14 cellular contexts compared by ENCODE assay signal in the genomic region with DNA sequence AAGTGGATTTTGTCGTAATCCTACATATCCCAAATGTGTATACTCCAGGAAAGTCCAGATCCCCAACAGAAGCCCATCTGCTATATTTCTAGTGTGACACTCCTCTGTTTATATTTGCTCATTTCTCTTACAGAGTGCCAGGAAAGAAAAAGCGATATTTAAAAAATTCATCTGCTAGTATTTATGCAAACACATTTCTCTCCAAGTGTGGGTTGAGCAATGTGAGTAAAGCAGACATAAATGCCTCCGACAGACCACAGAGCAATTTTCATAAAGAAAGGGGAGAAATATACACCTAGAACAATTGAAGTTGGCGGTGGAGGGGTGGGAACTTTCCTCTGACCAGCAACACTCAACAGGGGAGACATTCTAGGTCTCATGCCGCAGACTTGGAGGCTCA. TPM values are rescaled to one million over a fixed set of nuclear protein-coding genes. Genes with fewer than 3 reads are reported as not detected.
A peak's percentile ranks its signal among the peaks of the same experiment; 100 is the strongest.
DNase-seq lines count a peak whose midpoint lies in the region; ATAC-seq, FAIRE-seq and TF ChIP-seq lines count a peak whose summit lies in the region.
"Had no signal": no experiment of that assay in that cellular context is flagged by ENCODE, and none has a peak within 500 bp of the region (broad histone marks: within the 10 kb centered on the region; RNA-seq: fewer than 3 reads in every experiment).

No MANE protein-coding gene starts in this region.

- no peak overlapping the region for H3K4ac ChIP-seq in mesenchymal stem cell (ENCODE audit: low read depth in 1 of 2, low read length in 2 of 2)

- no peak overlapping the region for H2BK15ac ChIP-seq in mesenchymal stem cell (ENCODE audit: low read depth, poor library complexity, severe bottlenecking)

- H3K4me3 ChIP-seq in mesenchymal stem cell (ENCODE audit: insufficient read depth in 1 of 2, low read depth in 1 of 2, low read length in 2 of 2) (no peak overlapping the region), WERI-Rb-1 (ENCODE audit: low read depth, low read length) (no peak overlapping the region), mucosa of descending colon (no peak overlapping the region)
- H3K4me3 ChIP-seq: MG63 had no signal

- no peak overlapping the region for H2AK5ac ChIP-seq in mesenchymal stem cell (ENCODE audit: low read length, severe bottlenecking)

- H2BK120ac ChIP-seq in mesenchymal stem cell (ENCODE audit: low read depth, low read length), result no peak overlapping the region

- no peak overlapping the region for H3K9ac ChIP-seq in mesenchymal stem cell (ENCODE audit: low read length)
- H3K9ac ChIP-seq: SK-N-SH had no signal

- WGBS in mesenchymal stem cell, result 67% methylated on average over 3 of the region's 5 CpGs

- H3K4me2 ChIP-seq in mesenchymal stem cell (ENCODE audit: low read length, poor library complexity, severe bottlenecking), result no peak overlapping the region
- H3K4me2 ChIP-seq: SK-N-SH had no signal

- H3K27me3 ChIP-seq in mesenchymal stem cell (ENCODE audit: control insufficient read depth in 1 of 2, insufficient read depth in 1 of 2, low read length in 2 of 2) (no peaks in the 10 kb centered on the region), WERI-Rb-1 (ENCODE audit: insufficient read depth, low read depth, severe bottlenecking) (no peaks in the 10 kb centered on the region)
- H3K27me3 ChIP-seq: MG63 had no signal

- H2BK5ac ChIP-seq in mesenchymal stem cell (ENCODE audit: low read depth, low read length, poor library complexity, severe bottlenecking), result no peak overlapping the region

- intact Hi-C loops in mucosa of descending colon (cut with DNase I, micrococcal nuclease), result no loop called here

- H3K27ac ChIP-seq in mesenchymal stem cell (ENCODE audit: low read length, poor library complexity, severe bottlenecking) (no peak overlapping the region), WERI-Rb-1 (no peak overlapping the region)
- H3K27ac ChIP-seq: epithelial cell of prostate had no signal

- H3K36me3 Mint-ChIP-seq in activated naive CD8-positive, alpha-beta T cell treated with anti-CD3 and anti-CD28 coated beads, Interleukin-2, amount 50 U/mL, for 24 hours (ENCODE audit: low read depth), result peaks cover 2% of the 10 kb centered on the region

- FAIRE-seq in GM19239 (lab: Jason Lieb, UNC), result peak; percentile 45

- H3K36me3 ChIP-seq in mesenchymal stem cell (ENCODE audit: control insufficient read depth in 1 of 2, insufficient read depth in 2 of 2, low read depth in 1 of 2, low read length in 2 of 2) (no peaks in the 10 kb centered on the region), WERI-Rb-1 (no peaks in the 10 kb centered on the region), mucosa of descending colon (ENCODE audit: low read depth) (no peaks in the 10 kb centered on the region)
- H3K36me3 ChIP-seq: MG63 had no signal

- H3K27me3 Mint-ChIP-seq in activated naive CD8-positive, alpha-beta T cell treated with anti-CD3 and anti-CD28 coated beads, Interleukin-2, amount 50 U/mL, for 24 hours, result no peaks in the 10 kb centered on the region

- TF ChIP-seq CTCF in WERI-Rb-1 (IDR thresholded peaks at IDR 0.05; ENCODE audit: low read depth, low read length) (no peak), mucosa of descending colon (IDR thresholded peaks at IDR 0.05) (no peak)

- no peaks in the 10 kb centered on the region for H3K9me3 Mint-ChIP-seq in activated naive CD8-positive, alpha-beta T cell treated with anti-CD3 and anti-CD28 coated beads, Interleukin-2, amount 50 U/mL, for 24 hours

- H3K14ac ChIP-seq in mesenchymal stem cell (ENCODE audit: low read length in 2 of 2), result no peak overlapping the region

- H3K9me3 ChIP-seq in mesenchymal stem cell (ENCODE audit: control insufficient read depth, low read length) (no peaks in the 10 kb centered on the region), WERI-Rb-1 (ENCODE audit: severe bottlenecking) (peaks cover 2% of the 10 kb centered on the region), mucosa of descending colon (no peaks in the 10 kb centered on the region)
- H3K9me3 ChIP-seq: MG63, SK-N-SH had no signal

- H3K4me3 Mint-ChIP-seq in activated naive CD8-positive, alpha-beta T cell treated with anti-CD3 and anti-CD28 coated beads, Interleukin-2, amount 50 U/mL, for 24 hours, result peak overlapping the region; percentile 34

- no peak overlapping the region for H3K23ac ChIP-seq in mesenchymal stem cell (ENCODE audit: low read length in 2 of 2)

- H4K91ac ChIP-seq in mesenchymal stem cell (ENCODE audit: low read length), result no peak overlapping the region

- no peak overlapping the region for H2AFZ ChIP-seq in mesenchymal stem cell (ENCODE audit: low read depth, low read length)

- peak overlapping the region; percentile 85 for H3K27ac Mint-ChIP-seq in activated naive CD8-positive, alpha-beta T cell treated with anti-CD3 and anti-CD28 coated beads, Interleukin-2, amount 50 U/mL, for 24 hours

- no peak overlapping the region for H3K18ac ChIP-seq in mesenchymal stem cell (ENCODE audit: low read depth in 1 of 2, low read length in 2 of 2)

- H3K79me1 ChIP-seq in mesenchymal stem cell (replicated peaks; ENCODE audit: low read length, poor library complexity, severe bottlenecking), result no peaks in the 10 kb centered on the region

- no peak overlapping the region for H2BK12ac ChIP-seq in mesenchymal stem cell (ENCODE audit: low read length in 2 of 2)

- no peak for ATAC-seq in activated naive CD8-positive, alpha-beta T cell treated with anti-CD3 and anti-CD28 coated beads, Interleukin-2, amount 50 U/mL, for 24 hours
- no peak for ATAC-seq in mucosa of descending colon

- no peak overlapping the region for H4K8ac ChIP-seq in mesenchymal stem cell (ENCODE audit: low read length)

- peaks cover 100% of the 10 kb centered on the region for H3K4me1 Mint-ChIP-seq in activated naive CD8-positive, alpha-beta T cell treated with anti-CD3 and anti-CD28 coated beads, Interleukin-2, amount 50 U/mL, for 24 hours

- peaks cover 2% of the 10 kb centered on the region for H3K4me1 ChIP-seq in mesenchymal stem cell (ENCODE audit: control insufficient read depth, insufficient read depth, low read depth, low read length)
- peaks cover 16% of the 10 kb centered on the region for H3K4me1 ChIP-seq in mucosa of descending colon (ENCODE audit: low read depth)

- DNase-seq in AG08395 (ENCODE audit: low spot score) (peak; percentile 30), GM19239 (ENCODE audit: insufficient read length, low spot score) (no peak), mesenchymal stem cell (peak; percentile 46), WERI-Rb-1 (no peak), mucosa of descending colon (no peak)
- no peak for DNase-seq in activated naive CD8-positive, alpha-beta T cell treated with anti-CD3 and anti-CD28 coated beads, Interleukin-2, amount 50 U/mL, for 24 hours
- DNase-seq in stimulated activated CD4-positive, alpha-beta T cell treated with anti-CD3 and anti-CD28 coated beads, Interleukin-2, amount 100 ng/mL, for 48 hours, result no peak
- no peak for DNase-seq in activated CD4-positive, CD25-positive, alpha-beta regulatory T cell treated with anti-CD3 and anti-CD28 coated beads, Interleukin-2, amount 50 U/mL, for 72 hours
- DNase-seq: caudate nucleus, HCEC 1CT, mesendoderm, MG63, SK-N-SH had no signal

RNA-seq across cellular contexts. Expression of a gene that starts 22.2 kb away (rescaled TPM):
- polyA plus RNA-seq in mesenchymal stem cell (2013, experiment 1 of 2), result 84.9 TPM
- polyA plus RNA-seq in mesenchymal stem cell (2013, experiment 2 of 2), result 88.5 TPM
- total RNA-seq in mucosa of descending colon, result 100 to 1,000 TPM in 1 of 3 donors, 10 to 100 TPM in 2; 84.4 to 272 (median 95.4) TPM

Comparison
In these comparisons a context has a peak if more than half of its experiments do, and no peak if none do; other contexts are left out.
1. DNase-seq: peak in AG08395 (single experiment) and mesenchymal stem cell (single experiment); none in GM19239 (single experiment), activated naive CD8-positive, alpha-beta T cell treated with anti-CD3 and anti-CD28 coated beads, Interleukin-2, amount 50 U/mL, for 24 hours (single experiment), WERI-Rb-1 (single experiment), stimulated activated CD4-positive, alpha-beta T cell treated with anti-CD3 and anti-CD28 coated beads, Interleukin-2, amount 100 ng/mL, for 48 hours (0 of 2), activated CD4-positive, CD25-positive, alpha-beta regulatory T cell treated with anti-CD3 and anti-CD28 coated beads, Interleukin-2, amount 50 U/mL, for 72 hours (single experiment) and mucosa of descending colon (0 of 3).